8 cellular contexts compared by ENCODE assay signal in the genomic region with DNA sequence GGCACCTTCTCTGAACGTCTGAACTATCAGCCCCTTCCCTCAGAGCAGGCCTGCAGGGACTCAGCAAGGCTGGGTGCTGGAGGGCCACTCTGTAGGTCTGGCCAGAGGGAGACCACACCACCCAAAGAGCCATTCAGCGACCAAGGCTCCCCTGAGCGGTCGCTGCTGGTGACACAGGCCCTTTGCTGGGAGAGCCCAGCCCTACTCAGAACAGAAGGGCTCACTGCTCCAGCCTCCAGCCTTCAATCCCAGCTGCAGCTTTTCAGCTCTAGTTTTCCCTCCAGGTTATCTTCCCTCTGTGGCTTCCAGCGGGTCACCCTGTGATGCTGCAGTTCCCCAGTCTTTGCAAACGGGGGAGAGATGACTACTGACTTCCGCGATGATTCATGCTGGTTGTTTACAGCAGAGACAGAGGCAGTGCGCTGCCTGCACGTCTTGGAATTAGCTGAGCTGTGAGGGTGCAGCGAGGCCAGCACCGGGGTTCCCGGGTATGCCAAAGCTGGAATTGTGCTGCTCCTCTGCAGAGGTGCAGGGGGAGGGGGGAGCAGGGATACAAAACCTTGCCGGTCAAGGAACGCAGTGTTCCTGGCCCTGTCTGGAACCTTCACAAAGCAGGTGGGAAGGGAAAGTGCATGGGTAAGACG.
DNase-seq lines count a peak whose midpoint lies in the region; TF ChIP-seq lines count a peak whose summit lies in the region.

No MANE protein-coding gene starts in this region.

- H3K36me3 ChIP-seq in neural cell (ENCODE audit: insufficient read depth, low read length) = no peaks in the 10 kb centered on the region
- no peaks in the 10 kb centered on the region for H3K36me3 ChIP-seq in transverse colon

- no peak overlapping the region for H3K4me3 Mint-ChIP-seq in activated CD4-positive, alpha-beta memory T cell treated with anti-CD3 and anti-CD28 coated beads for 36 hours

- intact Hi-C loops in activated CD4-positive, alpha-beta memory T cell treated with anti-CD3 and anti-CD28 coated beads for 36 hours (cut with micrococcal nuclease) = loop anchor here (5.0 kb wide), 1 partner anchor 47 kb away; no protein-coding TSS in a partner anchor
- intact Hi-C loops in transverse colon (cut with DNase I; ENCODE audit: low total_unique reads) = no loop called here

- no peak for TF ChIP-seq EP300 in neural cell (conservative IDR thresholded peaks at IDR 0.05; ENCODE audit: poor library complexity, severe bottlenecking)
- peak; percentile 39 for TF ChIP-seq EP300 in transverse colon (IDR thresholded peaks at IDR 0.05; ENCODE audit: low read depth)

- H3K27ac ChIP-seq in neural cell (ENCODE audit: low read length) (no peak overlapping the region), transverse colon (peak overlapping the region; percentile 85 to 91 (median 88))

- H3K9me2 ChIP-seq in neural cell (ENCODE audit: insufficient read depth, low read length) = no peaks in the 10 kb centered on the region

- CTCF ChIA-PET in activated CD4-positive, alpha-beta memory T cell treated with anti-CD3 and anti-CD28 coated beads for 36 hours (lab: Charles Lee) = interaction anchor here (2.3 kb wide), 1 partner anchor 10 kb away, joined by 9 read pairs; no protein-coding TSS in a partner anchor

- no peak overlapping the region for H2AFZ ChIP-seq in neural cell (ENCODE audit: low read depth, low read length)

- no peaks in the 10 kb centered on the region for H3F3A ChIP-seq in neural cell (ENCODE audit: insufficient read depth, low read length, poor library complexity, severe bottlenecking)

- H3K4me1 ChIP-seq in transverse colon = peaks cover 30 to 48% (median 38%) of the 10 kb centered on the region in 4 donors

- peak; percentile 52 for TF ChIP-seq POLR2A in transverse colon (IDR thresholded peaks at IDR 0.05)

- H3K9me3 ChIP-seq in neural cell (ENCODE audit: low read length) (no peaks in the 10 kb centered on the region), transverse colon (no peaks in the 10 kb centered on the region)

- H3K27ac Mint-ChIP-seq in activated CD4-positive, alpha-beta memory T cell treated with anti-CD3 and anti-CD28 coated beads for 36 hours = peak overlapping the region; percentile 40

- H3K4me3 ChIP-seq in fibroblast of mammary gland (ENCODE audit: control insufficient read depth, low read depth, low read length) (no peak overlapping the region), neural cell (ENCODE audit: low read length) (no peak overlapping the region), transverse colon (no peak overlapping the region)

- WGBS in transverse colon (ENCODE audit: low coverage in 1 of 2), 2 donors = 39 to 40% methylated on average over 1 to 16 of the region's 16 CpGs

- POLR2A ChIA-PET in activated CD4-positive, alpha-beta memory T cell treated with anti-CD3 and anti-CD28 coated beads for 36 hours (lab: Charles Lee) = no interaction called here

- H3K9ac ChIP-seq in neural cell (ENCODE audit: low read length) = no peak overlapping the region

- DNase-seq in AG20443 (ENCODE audit: low spot score) (peak; percentile 90), Kasumi-1 (lab: John Stamatoyannopoulos, UW) (peak; percentile 91), fibroblast of mammary gland (ENCODE audit: low read depth) (peak; percentile 86), transverse colon (peak; percentile 72), NCI-H69 (lab: John Stamatoyannopoulos, UW) (no peak)
- DNase-seq in activated CD4-positive, alpha-beta memory T cell treated with anti-CD3 and anti-CD28 coated beads for 36 hours = peak; percentile 75
- no peak for DNase-seq in effector CD8-positive, alpha-beta T cell (lab: John Stamatoyannopoulos, UW)

- no peaks in the 10 kb centered on the region for H3K27me3 ChIP-seq in neural cell (ENCODE audit: insufficient read depth, low read depth, low read length)
- no peaks in the 10 kb centered on the region for H3K27me3 ChIP-seq in transverse colon

- TF ChIP-seq CTCF in fibroblast of mammary gland (conservative IDR thresholded peaks at IDR 0.05; ENCODE audit: control insufficient read depth, insufficient read depth, low read depth, low read length) = no peak
- no peak for TF ChIP-seq CTCF in neural cell (IDR thresholded peaks at IDR 0.05; ENCODE audit: poor library complexity, severe bottlenecking)
- peak in 1 of 5 experiments; percentile 26 for TF ChIP-seq CTCF in transverse colon (IDR thresholded peaks at IDR 0.05)

- peaks cover 23% of the 10 kb centered on the region for H3K4me1 Mint-ChIP-seq in activated CD4-positive, alpha-beta memory T cell treated with anti-CD3 and anti-CD28 coated beads for 36 hours (ENCODE audit: low read depth)

- no peaks in the 10 kb centered on the region for H3K36me3 Mint-ChIP-seq in activated CD4-positive, alpha-beta memory T cell treated with anti-CD3 and anti-CD28 coated beads for 36 hours

- H3K79me2 ChIP-seq in neural cell (replicated peaks; ENCODE audit: insufficient read depth, low read length) = no peaks in the 10 kb centered on the region

- no peaks in the 10 kb centered on the region for H4K20me1 ChIP-seq in neural cell (ENCODE audit: insufficient read depth)

- H3K9me3 Mint-ChIP-seq in activated CD4-positive, alpha-beta memory T cell treated with anti-CD3 and anti-CD28 coated beads for 36 hours = no peaks in the 10 kb centered on the region

- in situ Hi-C loops in transverse colon (cut with MboI; ENCODE audit: low pct_ligation_motif_present in 1 of 4, low pct_unique_long_range_greater_than_20kb in 1 of 4, low sequenced_read_pairs in 3 of 4) = no loop called here

- no peak overlapping the region for H3K4me2 ChIP-seq in neural cell (ENCODE audit: low read length)

- peaks cover 5% of the 10 kb centered on the region for H3K27me3 Mint-ChIP-seq in activated CD4-positive, alpha-beta memory T cell treated with anti-CD3 and anti-CD28 coated beads for 36 hours

- no peak for TF ChIP-seq RAD21 in neural cell (conservative IDR thresholded peaks at IDR 0.05)

TF ChIP-seq in neural cell, 6 proteins besides CTCF, POLR2A, EP300 and RAD21:
- TF ChIP-seq TAF1 (IDR thresholded peaks at IDR 0.05; ENCODE audit: low read depth) (no peak), POLR2AphosphoS5 (IDR thresholded peaks at IDR 0.05) (peak; percentile 22), SMC3 (conservative IDR thresholded peaks at IDR 0.05; ENCODE audit: poor library complexity) (no peak), EZH2 (IDR thresholded peaks at IDR 0.05; ENCODE audit: borderline replicate concordance, insufficient read depth, low read length, poor library complexity, severe bottlenecking) (no peak)

Comparison
In these comparisons a context has a peak if more than half of its experiments do, and no peak if none do; other contexts are left out.
1. DNase-seq: peak in AG20443 (single experiment), Kasumi-1 (2 of 2), activated CD4-positive, alpha-beta memory T cell treated with anti-CD3 and anti-CD28 coated beads for 36 hours (single experiment), fibroblast of mammary gland (single experiment) and transverse colon (single experiment); none in effector CD8-positive, alpha-beta T cell (single experiment) and NCI-H69 (single experiment).